In the genomic region with DNA sequence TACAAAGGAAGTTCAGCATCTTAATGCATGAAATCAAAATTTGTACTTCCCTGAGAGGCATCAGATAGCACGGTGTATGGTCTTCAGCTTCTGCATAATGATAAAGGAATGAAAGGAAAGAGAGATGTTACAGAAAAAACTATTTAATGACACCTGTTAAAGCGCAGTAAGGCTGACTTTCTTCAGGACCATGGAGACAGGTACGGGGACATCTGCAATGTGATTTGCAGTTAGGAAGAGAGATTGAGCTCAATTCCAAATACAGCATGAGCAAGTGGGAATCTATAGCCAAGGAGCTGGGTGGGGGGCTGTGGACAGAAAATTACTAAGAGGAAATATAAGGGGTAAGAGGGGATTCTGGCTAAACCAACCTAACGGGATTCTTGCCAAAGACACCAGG, we compare ENCODE assay signal across 34 cellular contexts. TPM values are rescaled to one million over a fixed set of nuclear protein-coding genes. Genes with fewer than 3 reads are reported as not detected.
"Had no signal": no experiment of that assay in that cellular context is flagged by ENCODE, and none has a peak within 500 bp of the region (broad histone marks: within the 10 kb centered on the region; RNA-seq: fewer than 3 reads in every experiment).

No MANE protein-coding gene starts in this region.

- H3K27me3 Mint-ChIP-seq: activated naive CD8-positive, alpha-beta T cell treated with anti-CD3 and anti-CD28 coated beads, Interleukin-2, amount 50 U/mL, for 24 hours had no signal

- H3K27ac ChIP-seq: adrenal gland, esophagus muscularis mucosa, foreskin keratinocyte, gastrocnemius medialis, heart left ventricle had no signal

- ATAC-seq: activated CD4-positive, alpha-beta T cell treated with anti-CD3 and anti-CD28 coated beads for 36 hours; activated CD8-positive, alpha-beta memory T cell treated with anti-CD3 and anti-CD28 coated beads, Interleukin-2, amount 10 ng/mL, durations not matched to agents 7 days and 5 days; activated CD8-positive, alpha-beta T cell treated with anti-CD3 and anti-CD28 coated beads, Interleukin-2, amount 10 ng/mL, durations not matched to agents 7 days and 5 days; activated naive CD8-positive, alpha-beta T cell treated with anti-CD3 and anti-CD28 coated beads, Interleukin-2, amount 50 U/mL, for 24 hours; effector memory CD8-positive, alpha-beta T cell; foreskin keratinocyte; gastrocnemius medialis; heart left ventricle; T-helper 17 cell had no signal

- H3K9me3 Mint-ChIP-seq: activated CD4-positive, alpha-beta memory T cell treated with anti-CD3 and anti-CD28 coated beads for 36 hours; activated CD4-positive, alpha-beta T cell treated with anti-CD3 and anti-CD28 coated beads, Interleukin-2, amount 10 ng/mL, durations not matched to agents 24 days and 14 days; activated naive CD4-positive, alpha-beta T cell treated with anti-CD3 and anti-CD28 coated beads for 36 hours; activated naive CD4-positive, alpha-beta T cell treated with anti-CD3 and anti-CD28 coated beads, Interleukin-2, amount 50 U/mL, for 24 hours; activated naive CD8-positive, alpha-beta T cell treated with anti-CD3 and anti-CD28 coated beads for 36 hours; activated naive CD8-positive, alpha-beta T cell treated with anti-CD3 and anti-CD28 coated beads, Interleukin-2, amount 50 U/mL, for 24 hours; activated T-helper 1 cell treated with anti-CD3 and anti-CD28 coated beads, Interleukin-12 subunit alpha, Interleukin-12 subunit beta, Interleukin-2, Interleukin-4 antibody, amounts not matched to agents 30 ng/mL and 10 ng/mL and 1 ng/mL, durations not matched to agents 14 hours and 24 hours and 36 hours; activated T-helper 2 cell treated with anti-CD3 and anti-CD28 coated beads, Interferon-gamma antibody, Interleukin-2, Interleukin-4, amounts not matched to agents 10 μg/mL and 5 μg/mL and 100 μg/mL, durations not matched to agents 14 hours and 24 hours and 36 hours; effector memory CD8-positive, alpha-beta T cell; T-helper 2 cell treated with Interferon-gamma antibody and Interleukin-4, amounts not matched to agents 5 μg/mL and 100 μg/mL, for 36 hours had no signal

- DNase-seq: activated CD4-positive, alpha-beta memory T cell treated with anti-CD3 and anti-CD28 coated beads for 36 hours; activated CD4-positive, alpha-beta T cell treated with anti-CD3 and anti-CD28 coated beads for 36 hours; activated CD4-positive, alpha-beta T cell treated with anti-CD3 and anti-CD28 coated beads, Interleukin-2, amount 10 ng/mL, durations not matched to agents 24 days and 14 days; activated CD4-positive, CD25-positive, alpha-beta regulatory T cell; activated CD4-positive, CD25-positive, alpha-beta regulatory T cell treated with anti-CD3 and anti-CD28 coated beads, Interleukin-2, amount 50 U/mL, for 72 hours; activated CD8-positive, alpha-beta memory T cell treated with anti-CD3 and anti-CD28 coated beads, Interleukin-2, amount 10 ng/mL, durations not matched to agents 7 days and 5 days; activated CD8-positive, alpha-beta memory T cell treated with anti-CD3 and anti-CD28 coated beads, Interleukin-2, amount 50 U/mL, for 4 hours; activated CD8-positive, alpha-beta T cell treated with anti-CD3 and anti-CD28 coated beads, Interleukin-2, amount 10 ng/mL, durations not matched to agents 7 days and 5 days; activated effector memory CD4-positive, alpha-beta T cell treated with anti-CD3 and anti-CD28 coated beads, Interleukin-2, amount 50 U/mL, for 16 hours; activated naive CD4-positive, alpha-beta T cell treated with anti-CD3 and anti-CD28 coated beads for 36 hours; activated naive CD8-positive, alpha-beta T cell treated with anti-CD3 and anti-CD28 coated beads for 36 hours; activated naive CD8-positive, alpha-beta T cell treated with anti-CD3 and anti-CD28 coated beads, Interleukin-2, amount 50 U/mL, for 24 hours; activated T-cell treated with anti-CD3 and anti-CD28 coated beads, Interleukin-2, amount 50 U/mL, for 1 hour; activated T-cell treated with anti-CD3 and anti-CD28 coated beads, Interleukin-2, amount 50 U/mL, for 48 hours; adrenal gland; caudate nucleus; cortex of kidney; dermis blood vessel endothelial cell; effector CD4-positive, alpha-beta T cell; effector memory CD8-positive, alpha-beta T cell; erythroblast; foreskin keratinocyte; gastrocnemius medialis; glutamatergic neuron; heart left ventricle; T-helper 1 cell; T-helper 17 cell; T1000 had no signal

- H3K9me3 ChIP-seq: adrenal gland, esophagus muscularis mucosa, gastrocnemius medialis, heart left ventricle had no signal

- H3K27me3 ChIP-seq: adrenal gland, esophagus muscularis mucosa, foreskin keratinocyte, gastrocnemius medialis, heart left ventricle had no signal

- H3K4me1 Mint-ChIP-seq: activated CD4-positive, alpha-beta T cell treated with anti-CD3 and anti-CD28 coated beads for 36 hours; activated CD4-positive, alpha-beta T cell treated with anti-CD3 and anti-CD28 coated beads, Interleukin-2, amount 10 ng/mL, durations not matched to agents 24 days and 14 days; activated CD8-positive, alpha-beta memory T cell treated with anti-CD3 and anti-CD28 coated beads, Interleukin-2, amount 10 ng/mL, durations not matched to agents 7 days and 5 days; activated naive CD4-positive, alpha-beta T cell treated with anti-CD3 and anti-CD28 coated beads, Interleukin-2, amount 50 U/mL, for 24 hours; activated naive CD8-positive, alpha-beta T cell treated with anti-CD3 and anti-CD28 coated beads for 36 hours; activated naive CD8-positive, alpha-beta T cell treated with anti-CD3 and anti-CD28 coated beads, Interleukin-2, amount 50 U/mL, for 24 hours had no signal

- H3K4me1 ChIP-seq: foreskin keratinocyte, gastrocnemius medialis had no signal

- H3K36me3 Mint-ChIP-seq: activated CD4-positive, alpha-beta memory T cell treated with anti-CD3 and anti-CD28 coated beads for 36 hours; activated CD8-positive, alpha-beta memory T cell treated with anti-CD3 and anti-CD28 coated beads, Interleukin-2, amount 10 ng/mL, durations not matched to agents 7 days and 5 days; activated naive CD4-positive, alpha-beta T cell treated with anti-CD3 and anti-CD28 coated beads, Interleukin-2, amount 50 U/mL, for 24 hours; activated naive CD8-positive, alpha-beta T cell treated with anti-CD3 and anti-CD28 coated beads for 36 hours had no signal

- H3K4me3 Mint-ChIP-seq: activated CD4-positive, alpha-beta memory T cell treated with anti-CD3 and anti-CD28 coated beads for 36 hours; activated CD4-positive, alpha-beta T cell treated with anti-CD3 and anti-CD28 coated beads for 36 hours; activated CD4-positive, alpha-beta T cell treated with anti-CD3 and anti-CD28 coated beads, Interleukin-2, amount 10 ng/mL, durations not matched to agents 24 days and 14 days; activated CD8-positive, alpha-beta memory T cell treated with anti-CD3 and anti-CD28 coated beads, Interleukin-2, amount 10 ng/mL, durations not matched to agents 7 days and 5 days; activated CD8-positive, alpha-beta T cell treated with anti-CD3 and anti-CD28 coated beads, Interleukin-2, amount 10 ng/mL, durations not matched to agents 7 days and 5 days; activated naive CD4-positive, alpha-beta T cell treated with anti-CD3 and anti-CD28 coated beads for 36 hours; activated naive CD4-positive, alpha-beta T cell treated with anti-CD3 and anti-CD28 coated beads, Interleukin-2, amount 50 U/mL, for 24 hours; activated naive CD8-positive, alpha-beta T cell treated with anti-CD3 and anti-CD28 coated beads for 36 hours; activated naive CD8-positive, alpha-beta T cell treated with anti-CD3 and anti-CD28 coated beads, Interleukin-2, amount 50 U/mL, for 24 hours; activated T-helper 1 cell treated with anti-CD3 and anti-CD28 coated beads, Interleukin-12 subunit alpha, Interleukin-12 subunit beta, Interleukin-2, Interleukin-4 antibody, amounts not matched to agents 30 ng/mL and 10 ng/mL and 1 ng/mL, durations not matched to agents 14 hours and 24 hours and 36 hours; effector memory CD8-positive, alpha-beta T cell; T-helper 17 cell; T-helper 2 cell treated with Interferon-gamma antibody and Interleukin-4, amounts not matched to agents 5 μg/mL and 100 μg/mL, for 36 hours had no signal

- H3K27ac Mint-ChIP-seq: activated CD4-positive, alpha-beta memory T cell treated with anti-CD3 and anti-CD28 coated beads for 36 hours; activated CD4-positive, alpha-beta T cell treated with anti-CD3 and anti-CD28 coated beads for 36 hours; activated CD4-positive, alpha-beta T cell treated with anti-CD3 and anti-CD28 coated beads, Interleukin-2, amount 10 ng/mL, durations not matched to agents 24 days and 14 days; activated CD8-positive, alpha-beta memory T cell treated with anti-CD3 and anti-CD28 coated beads, Interleukin-2, amount 10 ng/mL, durations not matched to agents 7 days and 5 days; activated CD8-positive, alpha-beta T cell treated with anti-CD3 and anti-CD28 coated beads, Interleukin-2, amount 10 ng/mL, durations not matched to agents 7 days and 5 days; activated naive CD4-positive, alpha-beta T cell treated with anti-CD3 and anti-CD28 coated beads for 36 hours; activated naive CD4-positive, alpha-beta T cell treated with anti-CD3 and anti-CD28 coated beads, Interleukin-2, amount 50 U/mL, for 24 hours; activated naive CD8-positive, alpha-beta T cell treated with anti-CD3 and anti-CD28 coated beads for 36 hours; activated naive CD8-positive, alpha-beta T cell treated with anti-CD3 and anti-CD28 coated beads, Interleukin-2, amount 50 U/mL, for 24 hours; activated T-helper 1 cell treated with anti-CD3 and anti-CD28 coated beads, Interleukin-12 subunit alpha, Interleukin-12 subunit beta, Interleukin-2, Interleukin-4 antibody, amounts not matched to agents 30 ng/mL and 10 ng/mL and 1 ng/mL, durations not matched to agents 14 hours and 24 hours and 36 hours; activated T-helper 2 cell treated with anti-CD3 and anti-CD28 coated beads, Interferon-gamma antibody, Interleukin-2, Interleukin-4, amounts not matched to agents 10 μg/mL and 5 μg/mL and 100 μg/mL, durations not matched to agents 14 hours and 24 hours and 36 hours; effector memory CD8-positive, alpha-beta T cell; T-helper 17 cell; T-helper 2 cell treated with Interferon-gamma antibody and Interleukin-4, amounts not matched to agents 5 μg/mL and 100 μg/mL, for 36 hours had no signal

RNA-seq across cellular contexts. Expression of gene TMEM150C, which starts 39.3 kb away (rescaled TPM):
- total RNA-seq: activated CD4-positive, alpha-beta memory T cell treated with anti-CD3 and anti-CD28 coated beads for 36 hours; activated CD4-positive, alpha-beta T cell treated with anti-CD3 and anti-CD28 coated beads for 36 hours; activated CD4-positive, alpha-beta T cell treated with anti-CD3 and anti-CD28 coated beads, Interleukin-2, amount 10 ng/mL, durations not matched to agents 24 days and 14 days; activated CD8-positive, alpha-beta memory T cell treated with anti-CD3 and anti-CD28 coated beads for 36 hours; activated CD8-positive, alpha-beta memory T cell treated with anti-CD3 and anti-CD28 coated beads, Interleukin-2, amount 10 ng/mL, durations not matched to agents 7 days and 5 days; activated CD8-positive, alpha-beta T cell treated with anti-CD3 and anti-CD28 coated beads, Interleukin-2, amount 10 ng/mL, durations not matched to agents 7 days and 5 days; activated naive CD4-positive, alpha-beta T cell treated with anti-CD3 and anti-CD28 coated beads for 36 hours; activated naive CD8-positive, alpha-beta T cell treated with anti-CD3 and anti-CD28 coated beads for 36 hours; activated T-helper 1 cell treated with anti-CD3 and anti-CD28 coated beads, Interleukin-12 subunit alpha, Interleukin-12 subunit beta, Interleukin-2, Interleukin-4 antibody, amounts not matched to agents 30 ng/mL and 10 ng/mL and 1 ng/mL, durations not matched to agents 14 hours and 24 hours and 36 hours; activated T-helper 2 cell treated with anti-CD3 and anti-CD28 coated beads, Interferon-gamma antibody, Interleukin-2, Interleukin-4, amounts not matched to agents 10 μg/mL and 5 μg/mL and 100 μg/mL, durations not matched to agents 14 hours and 24 hours and 36 hours had no signal
